17 cellular contexts compared by ENCODE assay signal in genomic region chr20:62472343-62473199, GRCh38. TPM values are rescaled to one million over a fixed set of nuclear protein-coding genes. Genes with fewer than 3 reads are reported as not detected.
DNase-seq lines count a peak whose midpoint lies in the region; ATAC-seq and TF ChIP-seq lines count a peak whose summit lies in the region.
"Had no signal": no experiment of that assay in that cellular context is flagged by ENCODE, and none has a peak within 500 bp of the region (broad histone marks: within the 10 kb centered on the region; RNA-seq: fewer than 3 reads in every experiment).

No MANE protein-coding gene starts in this region.

- intact Hi-C loops in Caco-2 (cut with micrococcal nuclease; ENCODE audit: unreplicated experiment) = loop anchor here (2.0 kb wide), 1 partner anchor 42 kb away; no protein-coding TSS in a partner anchor
- intact Hi-C loops in prostate gland (cut with DNase I) = no loop called here

- no peak overlapping the region for H4K5ac ChIP-seq in mesendoderm (ENCODE audit: low read length)

- H3K27me3 ChIP-seq in Caco-2 (replicated peaks; ENCODE audit: control insufficient read depth, insufficient read depth, low read length) = no peaks in the 10 kb centered on the region
- peaks cover 0 to 25% of the 10 kb centered on the region in 2 donors for H3K27me3 ChIP-seq in Peyer's patch
- H3K27me3 ChIP-seq in mesendoderm (ENCODE audit: insufficient read depth, low read length, poor library complexity) = peaks cover 13% of the 10 kb centered on the region
- H3K27me3 ChIP-seq in prostate gland (replicated peaks; ENCODE audit: insufficient read depth) = peaks cover 22% of the 10 kb centered on the region

- peak; percentile 74 to 92 for TF ChIP-seq POLR2A in Peyer's patch (IDR thresholded peaks at IDR 0.05)
- TF ChIP-seq POLR2A in prostate gland (IDR thresholded peaks at IDR 0.05) = no peak

- no peak overlapping the region for H3K4ac ChIP-seq in mesendoderm (ENCODE audit: low read depth, low read length)

- WGBS in mesendoderm (ENCODE audit: extremely low coverage, insufficient coverage, low lambda C conversion rate) = no CpG with 5 or more reads among the region's 23 CpGs
- WGBS in prostate gland = 62% methylated on average over 23 of the region's 23 CpGs

- no peaks in the 10 kb centered on the region for H3K27me3 Mint-ChIP-seq in Caco-2 (ENCODE audit: insufficient read depth, unreplicated experiment)
- H3K27me3 Mint-ChIP-seq in T-cell = peaks cover 32 to 44% of the 10 kb centered on the region in 2 donors

- no peaks in the 10 kb centered on the region for H3K9me3 ChIP-seq in Caco-2
- no peaks in the 10 kb centered on the region for H3K9me3 ChIP-seq in Peyer's patch
- H3K9me3 ChIP-seq in prostate gland = no peaks in the 10 kb centered on the region
- H3K9me3 ChIP-seq: A549 had no signal

- H3K4me1 Mint-ChIP-seq in Caco-2 (ENCODE audit: low read depth, unreplicated experiment) (peaks cover 25% of the 10 kb centered on the region), T-cell (peaks cover 2 to 9% (median 8%) of the 10 kb centered on the region in 3 donors)

- no peaks in the 10 kb centered on the region for H3K79me1 ChIP-seq in mesendoderm (ENCODE audit: low read length)

- ATAC-seq in T-cell (replicated peaks in 1 of 4) = no peak
- ATAC-seq: A549, K562 had no signal

- peak overlapping the region; percentile 64 for H3K56ac ChIP-seq in mesendoderm (ENCODE audit: low read length)

- H3K9me3 Mint-ChIP-seq in Caco-2 (ENCODE audit: unreplicated experiment) (peaks cover 11% of the 10 kb centered on the region), T-cell (no peaks in the 10 kb centered on the region)

- H3K27ac Mint-ChIP-seq in Caco-2 (ENCODE audit: unreplicated experiment) = peak overlapping the region; percentile 93
- H3K27ac Mint-ChIP-seq in T-cell = no peak overlapping the region

- no peak overlapping the region for H3K18ac ChIP-seq in mesendoderm (ENCODE audit: low read length)

- peaks cover 18% of the 10 kb centered on the region for H3K4me1 ChIP-seq in Caco-2
- peaks cover 0 to 22% (median 10%) of the 10 kb centered on the region in 4 donors for H3K4me1 ChIP-seq in Peyer's patch
- no peaks in the 10 kb centered on the region for H3K4me1 ChIP-seq in mesendoderm (ENCODE audit: control insufficient read depth, low read depth, low read length)
- no peaks in the 10 kb centered on the region for H3K4me1 ChIP-seq in prostate gland (replicated peaks)

- no peak overlapping the region for H3K4me2 ChIP-seq in mesendoderm (ENCODE audit: low read length)
- H3K4me2 ChIP-seq: A549 had no signal

- POLR2A ChIA-PET in Caco-2 (lab: Charles Lee) (no interaction called here), T-cell (lab: Charles Lee) (interaction anchor here in 1 of 2 donors (0.6 kb wide), 1 partner anchor 668 kb away, joined by 5 read pairs; no protein-coding TSS in a partner anchor)

- no peak overlapping the region for H3K23ac ChIP-seq in mesendoderm (ENCODE audit: low read length)

- H2BK5ac ChIP-seq in mesendoderm (ENCODE audit: low read length) = no peak overlapping the region

- H3K4me3 Mint-ChIP-seq in Caco-2 (ENCODE audit: unreplicated experiment) = no peak overlapping the region
- H3K4me3 Mint-ChIP-seq in T-cell = no peak overlapping the region

- DNase-seq in Caco-2 (no peak), Peyer's patch (peak in 2 of 3 donors; percentile 76 to 80), mesendoderm (no peak), prostate gland (ENCODE audit: low spot score) (no peak), T-cell (no peak), middle frontal gyrus (ENCODE audit: extremely low spot score, low spot score) (no peak), iPS-NIHi7 (ENCODE audit: extremely low spot score) (no peak), SKM-1 treated with dmso at 0.1 percent for 144 hours (lab: John Stamatoyannopoulos, UW; ENCODE audit: unreplicated experiment) (no peak)
- DNase-seq: C1 segment of cervical spinal cord, DND-41, GM23248, NCI-H1417 treated with DMSO at 0.1 percent for 48 hours, NCI-H2029, NCI-H748 treated with DMSO at 0.1 percent for 48 hours had no signal

- H2AK5ac ChIP-seq in mesendoderm (ENCODE audit: low read length) = no peak overlapping the region

- no peaks in the 10 kb centered on the region for H3K79me2 ChIP-seq in mesendoderm (ENCODE audit: control insufficient read depth, insufficient read depth, low read length)

- H3K4me3 ChIP-seq in Caco-2 (ENCODE audit: low read depth, low read length) (no peak overlapping the region), Peyer's patch (peak overlapping the region in 3 of 4 donors; percentile 40 to 85 (median 72)), mesendoderm (ENCODE audit: low read length) (no peak overlapping the region), prostate gland (no peak overlapping the region)
- H3K4me3 ChIP-seq: A549, GM23248, K562 had no signal

- CTCF ChIA-PET in Caco-2 (lab: Charles Lee) (interaction anchor here (1.2 to 1.9 kb wide), 2 partner anchors 42 to 144 kb away, joined by 4 to 5 read pairs; no protein-coding TSS in a partner anchor), T-cell (lab: Charles Lee) (no interaction called here)

- no TSS peak for BruUV-seq in Caco-2 (replicated peaks; lab: Mats Ljungman, UMichigan)

- H3K9ac ChIP-seq in mesendoderm (ENCODE audit: low read length) = no peak overlapping the region
- H3K9ac ChIP-seq: GM23248 had no signal

- H3K36me3 ChIP-seq in Caco-2 (ENCODE audit: control insufficient read depth, insufficient read depth, low read length) (no peaks in the 10 kb centered on the region), Peyer's patch (no peaks in the 10 kb centered on the region), mesendoderm (ENCODE audit: control insufficient read depth, insufficient read depth, low read length) (no peaks in the 10 kb centered on the region), prostate gland (no peaks in the 10 kb centered on the region)

- no peak overlapping the region for H2BK120ac ChIP-seq in mesendoderm (ENCODE audit: low read depth, low read length)

- no peak overlapping the region for H2BK15ac ChIP-seq in mesendoderm (replicated peaks; ENCODE audit: low read depth)

- H4K8ac ChIP-seq in mesendoderm (ENCODE audit: low read depth, low read length) = no peak overlapping the region

- H3K36me3 Mint-ChIP-seq in Caco-2 (ENCODE audit: insufficient read depth, unreplicated experiment) (peaks cover 6% of the 10 kb centered on the region), T-cell (no peaks in the 10 kb centered on the region)

- no peak for TF ChIP-seq CTCF in Caco-2 (IDR thresholded peaks at IDR 0.05; ENCODE audit: insufficient read depth in 1 of 2, low read depth in 1 of 2, low read length in 1 of 2, severe bottlenecking in 1 of 2, unreplicated experiment in 1 of 2)
- TF ChIP-seq CTCF in Peyer's patch (IDR thresholded peaks at IDR 0.05) = no peak
- no peak for TF ChIP-seq CTCF in prostate gland (IDR thresholded peaks at IDR 0.05)

- peak overlapping the region in 3 of 4 donors; percentile 83 to 96 (median 91) for H3K27ac ChIP-seq in Peyer's patch
- H3K27ac ChIP-seq in mesendoderm (ENCODE audit: low read depth, low read length) = no peak overlapping the region
- peak overlapping the region; percentile 11 to 57 for H3K27ac ChIP-seq in prostate gland
- H3K27ac ChIP-seq: A549, GM23248 had no signal

RNA-seq across cellular contexts. Expression of gene GATA5, which starts 3.2 kb away (rescaled TPM):
- total RNA-seq in Caco-2 (2022) (0.12 and 0.25 TPM in 2 replicates), Peyer's patch (10 to 100 TPM in 3 of 4 donors, 1 to 10 TPM in 1; 1.7 to 48.3 (median 39.5) TPM), prostate gland (10 to 100 TPM in 1 of 2 donors, 1 to 10 TPM in 1; 1.3 to 53.7 TPM), T-cell (not detected)
- 0.07 TPM for polyA plus RNA-seq in mesendoderm (2013, experiment 1 of 2)
- polyA plus RNA-seq in mesendoderm (2013, experiment 2 of 2) = 0.10 TPM
- total RNA-seq: GM23248 had no signal
- polyA plus RNA-seq: GM23248 had no signal

RNA-seq across cellular contexts. Expression of gene RBBP8NL, which starts 45.2 kb away (rescaled TPM):
- 39.2 and 40.5 TPM in 2 replicates for total RNA-seq in Caco-2 (2022)
- total RNA-seq in Peyer's patch = 10 to 100 TPM in 3 of 4 donors, 1 to 10 TPM in 1; 6.6 to 26.7 (median 13.4) TPM
- polyA plus RNA-seq in mesendoderm (2013, experiment 1 of 2) = 0.31 TPM
- 0.36 TPM for polyA plus RNA-seq in mesendoderm (2013, experiment 2 of 2)
- 10 to 100 TPM in 1 of 2 donors, 1 to 10 TPM in 1; 4.9 to 10.9 TPM for total RNA-seq in prostate gland
- total RNA-seq in T-cell = not detected
- total RNA-seq: GM23248, K562, NCI-H460 had no signal
- polyA plus RNA-seq: A549, GM23248, K562 had no signal

Comparison
In these comparisons a context has a peak if more than half of its experiments do, and no peak if none do; other contexts are left out.
1. DNase-seq: peak in Peyer's patch (2 of 3); none in Caco-2 (0 of 2), mesendoderm (single experiment), prostate gland (single experiment), T-cell (0 of 34), middle frontal gyrus (single experiment), iPS-NIHi7 (single experiment) and SKM-1 treated with dmso at 0.1 percent for 144 hours (single experiment).
2. H3K4me3 ChIP-seq: peak in Peyer's patch (3 of 4); none in Caco-2 (single experiment), mesendoderm (single experiment) and prostate gland (0 of 2).
3. RNA of gene RBBP8NL, which starts 45.2 kb away (total RNA-seq): 39.2 to 40.5 TPM in Caco-2, 6.6 to 26.7 TPM in Peyer's patch and 4.9 to 10.9 TPM in prostate gland; not detected in T-cell; every median in the first group is over 4 times any median in the second.